Comparison of ENCODE assay signal across 11 cellular contexts in genomic region chr14:68513137-68513536, GRCh38.
DNase-seq lines count a peak whose midpoint lies in the region; ATAC-seq and TF ChIP-seq lines count a peak whose summit lies in the region.
"Had no signal": no experiment of that assay in that cellular context is flagged by ENCODE, and none has a peak within 500 bp of the region (broad histone marks: within the 10 kb centered on the region; RNA-seq: fewer than 3 reads in every experiment).

No MANE protein-coding gene starts in this region.

- H3K9me3 ChIP-seq in Peyer's patch (no peaks in the 10 kb centered on the region), right lobe of liver (no peaks in the 10 kb centered on the region), uterus (no peaks in the 10 kb centered on the region)

- DNase-seq in activated CD8-positive, alpha-beta memory T cell treated with anti-CD3 and anti-CD28 coated beads for 24 hours = peak; percentile 56
- DNase-seq in activated CD8-positive, alpha-beta memory T cell treated with anti-CD3 and anti-CD28 coated beads, Interleukin-2, amount 50 U/mL, for 4 hours = no peak
- DNase-seq in Peyer's patch (peak in 1 of 3 donors; percentile 23), right lobe of liver (no peak), uterus (no peak), foreskin melanocyte (no peak), NCI-H146 treated with DMSO at 0.1 percent for 48 hours (lab: John Stamatoyannopoulos, UW; ENCODE audit: unreplicated experiment) (no peak)
- DNase-seq: activated T-cell treated with anti-CD3 and anti-CD28 coated beads, Interleukin-2, amount 50 U/mL, for 4 hours; brain microvascular endothelial cell; NCI-H187 had no signal

- TF ChIP-seq POLR2A in Peyer's patch (IDR thresholded peaks at IDR 0.05) (no peak), right lobe of liver (IDR thresholded peaks at IDR 0.05) (no peak), uterus (IDR thresholded peaks at IDR 0.05) (no peak)

- H3K36me3 ChIP-seq in Peyer's patch (no peaks in the 10 kb centered on the region), right lobe of liver (no peaks in the 10 kb centered on the region), uterus (no peaks in the 10 kb centered on the region)
- H3K36me3 ChIP-seq: brain microvascular endothelial cell had no signal

- H3K4me3 ChIP-seq in Peyer's patch (no peak overlapping the region), right lobe of liver (no peak overlapping the region), uterus (no peak overlapping the region)

- H3K27me3 ChIP-seq in Peyer's patch = no peaks in the 10 kb centered on the region
- H3K27me3 ChIP-seq in right lobe of liver = no peaks in the 10 kb centered on the region
- no peaks in the 10 kb centered on the region for H3K27me3 ChIP-seq in uterus
- H3K27me3 ChIP-seq: brain microvascular endothelial cell had no signal

- 100% methylated on average over 1 of the region's 2 CpGs for WGBS in right lobe of liver (ENCODE audit: insufficient coverage, low coverage, low lambda C conversion rate, missing lambda C conversion rate)

- H3K4me1 ChIP-seq in Peyer's patch (peaks cover 0 to 23% (median 11%) of the 10 kb centered on the region in 4 donors), right lobe of liver (no peaks in the 10 kb centered on the region), uterus (peaks cover 34 to 52% of the 10 kb centered on the region in 2 donors)

- intact Hi-C loops in right lobe of liver (cut with DNase I) = no loop called here
- intact Hi-C loops in uterus (cut with DNase I; ENCODE audit: low total_unique reads) = no loop called here

- ATAC-seq in right lobe of liver = peak in 3 of 4 donors; percentile 9 to 55 (median 32)
- no peak for ATAC-seq in GM18502 (IDR thresholded peaks at IDR 0.05; ENCODE audit: poor library complexity, unreplicated experiment)
- ATAC-seq: activated T-cell treated with anti-CD3 and anti-CD28 coated beads, Interleukin-2, amount 50 U/mL, for 4 hours had no signal

- no peak for TF ChIP-seq CTCF in Peyer's patch (IDR thresholded peaks at IDR 0.05)
- TF ChIP-seq CTCF in right lobe of liver (IDR thresholded peaks at IDR 0.05) = no peak
- no peak for TF ChIP-seq CTCF in uterus (IDR thresholded peaks at IDR 0.05)

- H3K27ac ChIP-seq in Peyer's patch (peak overlapping the region; percentile 11 to 78 (median 44)), right lobe of liver (no peak overlapping the region), uterus (peak overlapping the region; percentile 87 to 92)
- H3K27ac ChIP-seq: brain microvascular endothelial cell had no signal

Comparison
In these comparisons a context has a peak if more than half of its experiments do, and no peak if none do; other contexts are left out.
1. H3K27ac ChIP-seq: peak in Peyer's patch (4 of 4) and uterus (2 of 2); none in right lobe of liver (0 of 3).